In genomic region chr1:155085504-155086181, GRCh38 we compare ENCODE assay signal across 8 cellular contexts. TPM values are rescaled to one million over a fixed set of nuclear protein-coding genes. Genes with fewer than 3 reads are reported as not detected.
DNase-seq lines count a peak whose midpoint lies in the region; ATAC-seq and TF ChIP-seq lines count a peak whose summit lies in the region.

No MANE protein-coding gene starts in this region.

- WGBS in heart left ventricle, 4 donors = 1 to 3% (median 2%) methylated on average over 16 to 35 of the region's 35 CpGs
- WGBS in psoas muscle, 3 donors = 0 to 2% (median 0%) methylated on average over 23 to 35 of the region's 35 CpGs
- WGBS in aorta, 2 donors = 3 to 4% methylated on average over 35 of the region's 35 CpGs

- H3K4me1 ChIP-seq in heart left ventricle = peaks cover 2 to 56% (median 37%) of the 10 kb centered on the region in 12 donors
- H3K4me1 ChIP-seq in psoas muscle = peaks cover 15% of the 10 kb centered on the region
- no peaks in the 10 kb centered on the region for H3K4me1 ChIP-seq in aorta (ENCODE audit: control insufficient read depth in 1 of 2, insufficient read depth in 2 of 2, low read length in 2 of 2)

- H3K4me3 ChIP-seq in heart left ventricle = peak overlapping the region; percentile 52 to 87 (median 73)
- peak overlapping the region; percentile 69 for H3K4me3 ChIP-seq in psoas muscle
- peak overlapping the region in 1 of 2 donors; percentile 59 for H3K4me3 ChIP-seq in aorta (ENCODE audit: low read length in 2 of 2)

- no peak for TF ChIP-seq CTCF in RWPE1 (conservative IDR thresholded peaks at IDR 0.05; ENCODE audit: low read depth)
- no peak for TF ChIP-seq CTCF in heart left ventricle (IDR thresholded peaks at IDR 0.05)
- TF ChIP-seq CTCF in psoas muscle (IDR thresholded peaks at IDR 0.05) = no peak

- H3K27me3 ChIP-seq in heart left ventricle = peaks cover 32 to 39% (median 38%) of the 10 kb centered on the region in 9 donors
- H3K27me3 ChIP-seq in psoas muscle (ENCODE audit: insufficient read depth in 3 of 3, low read length in 2 of 3) = peaks cover 0 to 34% (median 21%) of the 10 kb centered on the region in 3 donors
- no peaks in the 10 kb centered on the region for H3K27me3 ChIP-seq in aorta (ENCODE audit: control insufficient read depth in 1 of 2, insufficient read depth in 2 of 2, low read length in 1 of 2)

- TF ChIP-seq POLR2A in heart left ventricle (IDR thresholded peaks at IDR 0.05) = no peak

- intact Hi-C loops in heart left ventricle (cut with DNase I) (loop anchor here in 6 of 10 donors (2.0 to 10.0 kb wide), 4 partner anchors 23 to 531 kb away; partner anchors contain the start of genes EFNA4 (in 1 of the 6), PYGO2 (in 1 of the 6) and UBE2Q1 (in 1 of the 6)), psoas muscle (cut with DNase I) (no loop called here), aorta (cut with DNase I) (loop anchor here in 1 of 2 donors (2.0 kb wide), 1 partner anchor 41 kb away; no protein-coding TSS in a partner anchor)

- peak overlapping the region; percentile 89 for H3K27ac ChIP-seq in RWPE1
- peak overlapping the region; percentile 65 to 97 (median 88) for H3K27ac ChIP-seq in heart left ventricle
- H3K27ac ChIP-seq in psoas muscle = peak overlapping the region; percentile 92
- H3K27ac ChIP-seq in aorta (ENCODE audit: low read depth in 1 of 2, low read length in 2 of 2) = peak overlapping the region in 1 of 2 donors; percentile 38

- H3K36me3 ChIP-seq in heart left ventricle (no peaks in the 10 kb centered on the region), psoas muscle (ENCODE audit: insufficient read depth in 1 of 2, low read depth in 1 of 2) (no peaks in the 10 kb centered on the region), aorta (ENCODE audit: control insufficient read depth in 1 of 2, insufficient read depth in 2 of 2, low read length in 1 of 2) (no peaks in the 10 kb centered on the region)

- CTCF ChIA-PET in RWPE1 (lab: Yijun Ruan, JAX) = interaction anchor here (0.5 to 3.1 kb wide), 27 partner anchors 10 to 1366 kb away, joined by 3 to 21 read pairs (median 5); partner anchors contain the start of genes ADAM15, KRTCAP2 and SLC50A1

- DNase-seq in NCI-H2029 (lab: John Stamatoyannopoulos, UW) = peak; percentile 33
- DNase-seq in NCI-H2029 treated with DMSO at 0.1 percent for 48 hours (lab: John Stamatoyannopoulos, UW) = no peak
- DNase-seq in RWPE1 (ENCODE audit: low spot score) = peak; percentile 77
- DNase-seq in activated gamma-delta T cell treated with Interleukin-2 at 50 U/mL for 16 hours = peak; percentile 64
- peak in 3 of 5 donors; percentile 68 to 73 (median 70) for DNase-seq in heart left ventricle
- peak; percentile 63 to 78 for DNase-seq in psoas muscle
- DNase-seq in aorta = peak; percentile 81 to 88

- H3K9me3 ChIP-seq in heart left ventricle (no peaks in the 10 kb centered on the region), psoas muscle (no peaks in the 10 kb centered on the region), aorta (ENCODE audit: control insufficient read depth, low read length) (no peaks in the 10 kb centered on the region)

- peak in 3 of 4 donors; percentile 18 to 28 (median 24) for ATAC-seq in heart left ventricle
- peak; percentile 44 to 62 (median 56) for ATAC-seq in psoas muscle
- peak; percentile 33 for ATAC-seq in aorta (ENCODE audit: low FRiP score)
- no peak for ATAC-seq in GM21390 (IDR thresholded peaks at IDR 0.05; ENCODE audit: unreplicated experiment)

- POLR2A ChIA-PET in RWPE1 (lab: Yijun Ruan, JAX; ENCODE audit: low non-redundant PET) = no interaction called here

RNA-seq across cellular contexts. Expression of gene EFNA3, which starts 7.0 kb away (rescaled TPM):
- total RNA-seq in heart left ventricle (1 to 10 TPM in 2 of 9 donors, under 1 TPM in 7; 0.20 to 2.4 (median 0.61) TPM), psoas muscle (under 1 TPM in 3 of 4 donors, not detected in 1; 0.32 to 0.69 (median 0.57) TPM), aorta (1 to 10 TPM; 1.8 to 3.2 TPM)
- polyA plus RNA-seq in heart left ventricle (1 to 10 TPM in 1 of 2 donors, under 1 TPM in 1; 0.61 to 1.9 TPM), psoas muscle (under 1 TPM; 0.17 to 1.00 (median 0.39) TPM), aorta (under 1 TPM in 1 of 2 donors, not detected in 1; 0.41 TPM)

RNA-seq across cellular contexts. Expression of gene EFNA4, which starts 22.1 kb away (rescaled TPM):
- 1 to 10 TPM; 1.1 to 3.3 (median 2.2) TPM for total RNA-seq in heart left ventricle
- polyA plus RNA-seq in heart left ventricle = 1 to 10 TPM; 2.0 to 4.8 TPM
- 1 to 10 TPM in 1 of 4 donors, under 1 TPM in 3; 0.69 to 1.1 (median 0.77) TPM for total RNA-seq in psoas muscle
- polyA plus RNA-seq in psoas muscle = 1 to 10 TPM in 2 of 3 donors, under 1 TPM in 1; 0.39 to 1.3 (median 1.2) TPM
- total RNA-seq in aorta = 1 to 10 TPM; 3.0 to 5.7 TPM
- polyA plus RNA-seq in aorta = 1 to 10 TPM; 3.9 to 4.0 TPM

RNA-seq across cellular contexts. Expression of gene ADAM15, which starts 34.5 kb away (rescaled TPM):
- total RNA-seq in heart left ventricle (100 to 1,000 TPM in 3 of 9 donors, 10 to 100 TPM in 6; 55.8 to 199 (median 67.5) TPM), psoas muscle (10 to 100 TPM; 38.4 to 50.9 (median 49.3) TPM), aorta (100 to 1,000 TPM; 129 to 180 TPM)
- polyA plus RNA-seq in heart left ventricle (100 to 1,000 TPM; 112 to 113 TPM), psoas muscle (10 to 100 TPM; 33.2 to 45.4 (median 41.0) TPM), aorta (10 to 100 TPM; 17.3 to 89.3 TPM)

RNA-seq across cellular contexts. Expression of gene EFNA1, which starts 42.0 kb away (rescaled TPM):
- total RNA-seq in heart left ventricle (10 to 100 TPM; 22.8 to 51.8 (median 37.2) TPM), psoas muscle (10 to 100 TPM; 11.4 to 42.6 (median 33.0) TPM), aorta (10 to 100 TPM; 18.9 to 49.1 TPM)
- polyA plus RNA-seq in heart left ventricle (100 to 1,000 TPM in 1 of 2 donors, 10 to 100 TPM in 1; 31.6 to 103 TPM), psoas muscle (10 to 100 TPM in 2 of 3 donors, 1 to 10 TPM in 1; 5.5 to 15.0 (median 12.4) TPM), aorta (10 to 100 TPM in 1 of 2 donors, 1 to 10 TPM in 1; 7.1 to 12.1 TPM)

RNA-seq across cellular contexts. Expression of gene SLC50A1, which starts 50.0 kb away (rescaled TPM):
- total RNA-seq in heart left ventricle (10 to 100 TPM in 4 of 9 donors, 1 to 10 TPM in 5; 5.4 to 21.7 (median 9.7) TPM), psoas muscle (1 to 10 TPM; 6.7 to 8.4 (median 7.8) TPM), aorta (10 to 100 TPM; 19.8 to 26.8 TPM)
- polyA plus RNA-seq in heart left ventricle (10 to 100 TPM; 15.7 to 36.0 TPM), psoas muscle (10 to 100 TPM in 2 of 3 donors, 1 to 10 TPM in 1; 7.5 to 16.2 (median 10.8) TPM), aorta (10 to 100 TPM; 22.7 to 28.2 TPM)

Comparison
In these comparisons a context has a peak if more than half of its experiments do, and no peak if none do; other contexts are left out.
1. intact Hi-C loops: an anchor here in heart left ventricle (2.0 to 10.0 kb wide); none called in psoas muscle.